In the genomic region with DNA sequence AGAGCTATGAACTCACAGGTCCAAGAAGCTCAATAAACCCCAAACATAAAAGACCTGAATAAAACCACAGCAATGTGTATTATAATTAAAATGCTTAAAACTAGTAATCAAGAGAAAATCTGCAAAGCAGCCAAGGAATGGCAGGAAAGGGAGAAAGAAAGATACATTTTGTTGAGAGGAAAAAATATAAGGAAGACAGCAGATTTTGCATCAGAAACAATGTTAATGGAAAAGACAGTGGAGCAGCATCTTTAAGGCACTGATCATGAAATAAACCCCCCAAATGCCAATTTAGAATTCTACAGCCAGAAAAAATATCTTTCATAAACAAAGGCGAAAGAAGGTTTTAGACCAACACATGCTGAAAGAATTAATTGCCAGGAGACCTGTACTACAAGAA, we compare ENCODE assay signal across 39 cellular contexts. TPM values are rescaled to one million over a fixed set of nuclear protein-coding genes. Genes with fewer than 3 reads are reported as not detected.
"Had no signal": no experiment of that assay in that cellular context is flagged by ENCODE, and none has a peak within 500 bp of the region (broad histone marks: within the 10 kb centered on the region; RNA-seq: fewer than 3 reads in every experiment).

No MANE protein-coding gene starts in this region.

- H3K36me3 ChIP-seq: adrenal gland, ascending aorta, brain microvascular endothelial cell, breast epithelium, cardiac muscle cell had no signal

- H3K36me3 Mint-ChIP-seq: activated naive CD4-positive, alpha-beta T cell treated with anti-CD3 and anti-CD28 coated beads, Interleukin-2, amount 10 ng/mL, durations not matched to agents 7 days and 5 days; activated naive CD8-positive, alpha-beta T cell treated with anti-CD3 and anti-CD28 coated beads for 36 hours; activated naive CD8-positive, alpha-beta T cell treated with anti-CD3 and anti-CD28 coated beads, Interleukin-2, amount 10 ng/mL, durations not matched to agents 7 days and 5 days; brain had no signal

- ATAC-seq: activated naive CD4-positive, alpha-beta T cell treated with anti-CD3 and anti-CD28 coated beads, Interleukin-2, amount 50 U/mL, for 72 hours; activated naive CD8-positive, alpha-beta T cell treated with anti-CD3 and anti-CD28 coated beads, Interleukin-2, amount 50 U/mL, for 24 hours; activated T-cell treated with anti-CD3 and anti-CD28 coated beads, Interleukin-2, amount 50 U/mL, for 4 hours; activated T-helper 17 cell treated with anti-CD3 and anti-CD28 coated beads, Interleukin-2, amount 50 U/mL, for 72 hours; body of pancreas had no signal

- H3K4me3 Mint-ChIP-seq: activated naive CD4-positive, alpha-beta T cell treated with anti-CD3 and anti-CD28 coated beads for 36 hours; activated naive CD4-positive, alpha-beta T cell treated with anti-CD3 and anti-CD28 coated beads, Interleukin-2, amount 10 ng/mL, durations not matched to agents 7 days and 5 days; activated naive CD4-positive, alpha-beta T cell treated with anti-CD3 and anti-CD28 coated beads, Interleukin-2, amount 50 U/mL, for 24 hours; activated naive CD8-positive, alpha-beta T cell; activated naive CD8-positive, alpha-beta T cell treated with anti-CD3 and anti-CD28 coated beads for 36 hours; activated naive CD8-positive, alpha-beta T cell treated with anti-CD3 and anti-CD28 coated beads, Interleukin-2, amount 10 ng/mL, durations not matched to agents 7 days and 5 days; activated naive CD8-positive, alpha-beta T cell treated with anti-CD3 and anti-CD28 coated beads, Interleukin-2, amount 50 U/mL, for 24 hours; activated T-cell treated with anti-CD3 and anti-CD28 coated beads, Interleukin-2, amount 50 U/mL, for 24 hours; activated T-cell treated with anti-CD3 and anti-CD28 coated beads, Interleukin-2, amount 50 U/mL, for 4 hours; activated T-helper 1 cell treated with anti-CD3 and anti-CD28 coated beads, Interleukin-12 subunit alpha, Interleukin-12 subunit beta, Interleukin-2, Interleukin-4 antibody, amounts not matched to agents 30 ng/mL and 10 ng/mL and 1 ng/mL, durations not matched to agents 14 hours and 24 hours and 36 hours; activated T-helper 17 cell treated with anti-CD3 and anti-CD28 coated beads, Interleukin-2, amount 50 U/mL, for 72 hours; brain; central memory CD8-positive, alpha-beta T cell had no signal

- H3K9me3 ChIP-seq: body of pancreas had no signal

- H3K9me3 Mint-ChIP-seq: activated naive CD4-positive, alpha-beta T cell treated with anti-CD3 and anti-CD28 coated beads, Interleukin-2, amount 10 ng/mL, durations not matched to agents 7 days and 5 days had no signal

- FAIRE-seq: astrocyte, bronchial epithelial cell had no signal

- H3K27ac Mint-ChIP-seq: activated naive CD4-positive, alpha-beta T cell treated with anti-CD3 and anti-CD28 coated beads for 36 hours; activated naive CD4-positive, alpha-beta T cell treated with anti-CD3 and anti-CD28 coated beads, Interleukin-2, amount 10 ng/mL, durations not matched to agents 7 days and 5 days; activated naive CD4-positive, alpha-beta T cell treated with anti-CD3 and anti-CD28 coated beads, Interleukin-2, amount 50 U/mL, for 24 hours; activated naive CD4-positive, alpha-beta T cell treated with anti-CD3 and anti-CD28 coated beads, Interleukin-2, amount 50 U/mL, for 72 hours; activated naive CD8-positive, alpha-beta T cell; activated naive CD8-positive, alpha-beta T cell treated with anti-CD3 and anti-CD28 coated beads for 36 hours; activated naive CD8-positive, alpha-beta T cell treated with anti-CD3 and anti-CD28 coated beads, Interleukin-2, amount 10 ng/mL, durations not matched to agents 7 days and 5 days; activated naive CD8-positive, alpha-beta T cell treated with anti-CD3 and anti-CD28 coated beads, Interleukin-2, amount 50 U/mL, for 24 hours; activated T-cell treated with anti-CD3 and anti-CD28 coated beads, Interleukin-2, amount 50 U/mL, for 24 hours; activated T-helper 1 cell treated with anti-CD3 and anti-CD28 coated beads, Interleukin-12 subunit alpha, Interleukin-12 subunit beta, Interleukin-2, Interleukin-4 antibody, amounts not matched to agents 30 ng/mL and 10 ng/mL and 1 ng/mL, durations not matched to agents 14 hours and 24 hours and 36 hours; activated T-helper 17 cell treated with anti-CD3 and anti-CD28 coated beads, Interleukin-2, amount 50 U/mL, for 72 hours; activated T-helper 2 cell treated with anti-CD3 and anti-CD28 coated beads, Interferon-gamma antibody, Interleukin-2, Interleukin-4, amounts not matched to agents 10 μg/mL and 5 μg/mL and 100 μg/mL, durations not matched to agents 14 hours and 24 hours and 36 hours; brain had no signal

- H3K27me3 ChIP-seq: ascending aorta, body of pancreas, brain microvascular endothelial cell, cardiac muscle cell had no signal

- DNase-seq: activated effector memory CD4-positive, alpha-beta T cell treated with anti-CD3 and anti-CD28 coated beads, Interleukin-2, amount 50 U/mL, for 16 hours; activated effector memory CD4-positive, alpha-beta T cell treated with Interleukin-2 at 50 U/mL for 16 hours; activated gamma-delta T cell; activated gamma-delta T cell treated with Interleukin-2 at 50 U/mL for 16 hours; activated naive CD4-positive, alpha-beta T cell; activated naive CD4-positive, alpha-beta T cell treated with anti-CD3 and anti-CD28 coated beads for 36 hours; activated naive CD4-positive, alpha-beta T cell treated with anti-CD3 and anti-CD28 coated beads, Interleukin-2, amount 10 ng/mL, durations not matched to agents 7 days and 5 days; activated naive CD4-positive, alpha-beta T cell treated with anti-CD3 and anti-CD28 coated beads, Interleukin-2, amount 50 U/mL, for 16 hours; activated naive CD4-positive, alpha-beta T cell treated with Interleukin-2 at 50 U/mL for 16 hours; activated naive CD8-positive, alpha-beta T cell treated with anti-CD3 and anti-CD28 coated beads for 36 hours; activated naive CD8-positive, alpha-beta T cell treated with anti-CD3 and anti-CD28 coated beads, Interleukin-2, amount 10 ng/mL, durations not matched to agents 7 days and 5 days; activated naive CD8-positive, alpha-beta T cell treated with anti-CD3 and anti-CD28 coated beads, Interleukin-2, amount 50 U/mL, for 24 hours; activated T-cell treated with anti-CD3 and anti-CD28 coated beads, Interleukin-2, amount 50 U/mL, for 1 hour; activated T-cell treated with anti-CD3 and anti-CD28 coated beads, Interleukin-2, amount 50 U/mL, for 24 hours; activated T-cell treated with anti-CD3 and anti-CD28 coated beads, Interleukin-2, amount 50 U/mL, for 4 hours; activated T-cell treated with anti-CD3 and anti-CD28 coated beads, Interleukin-2, amount 50 U/mL, for 48 hours; adrenal gland; amniotic stem cell; amygdala; anterior cingulate cortex; aorta; body of pancreas; brain microvascular endothelial cell; caudate nucleus; central memory CD4-positive, alpha-beta T cell; cerebellar nuclear complex had no signal

- H3K4me1 ChIP-seq: adrenal gland, breast epithelium had no signal

- H3K4me1 Mint-ChIP-seq: activated naive CD4-positive, alpha-beta T cell treated with anti-CD3 and anti-CD28 coated beads, Interleukin-2, amount 10 ng/mL, durations not matched to agents 7 days and 5 days; activated naive CD4-positive, alpha-beta T cell treated with anti-CD3 and anti-CD28 coated beads, Interleukin-2, amount 50 U/mL, for 24 hours; activated naive CD8-positive, alpha-beta T cell treated with anti-CD3 and anti-CD28 coated beads, Interleukin-2, amount 50 U/mL, for 24 hours; activated T-helper 17 cell treated with anti-CD3 and anti-CD28 coated beads, Interleukin-2, amount 50 U/mL, for 72 hours; central memory CD8-positive, alpha-beta T cell had no signal

- H3K27ac ChIP-seq: adrenal gland, ascending aorta, body of pancreas, brain microvascular endothelial cell, breast epithelium, cardiac muscle cell had no signal

- H3K4me3 ChIP-seq: adrenal gland, ascending aorta, body of pancreas, breast epithelium, cardiac muscle cell had no signal

RNA-seq across cellular contexts. Expression of gene ADGRD1, which starts 42.5 kb away (rescaled TPM):
- total RNA-seq: activated naive CD4-positive, alpha-beta T cell treated with anti-CD3 and anti-CD28 coated beads for 36 hours; activated naive CD8-positive, alpha-beta T cell treated with anti-CD3 and anti-CD28 coated beads, Interleukin-2, amount 10 ng/mL, durations not matched to agents 7 days and 5 days; bronchial epithelial cell had no signal
